Comparison of ENCODE assay signal across 1 cellular context in genomic region chr19:36120092-36120983, GRCh38.
TF ChIP-seq lines count a peak whose summit lies in the region.

No MANE protein-coding gene starts in this region.

TF ChIP-seq in HepG2, 621 proteins besides CTCF, POLR2A, EP300 and RAD21 (continued from another document and continues in another):
- no peak for TF ChIP-seq AFF4 (CRISPR knock-in tag; IDR thresholded peaks at IDR 0.05)
- TF ChIP-seq ZNF567 (CRISPR knock-in tag; IDR thresholded peaks at IDR 0.05; ENCODE audit: borderline replicate concordance) = no peak
- TF ChIP-seq ZBTB20 (CRISPR knock-in tag; IDR thresholded peaks at IDR 0.05; ENCODE audit: borderline replicate concordance, low read depth) = no peak
- TF ChIP-seq ZSCAN22 (CRISPR knock-in tag; IDR thresholded peaks at IDR 0.05) = peak; percentile 91
- no peak for TF ChIP-seq CBX2 (IDR thresholded peaks at IDR 0.05; ENCODE audit: low read depth, low read length)
- no peak for TF ChIP-seq CBX2 (CRISPR knock-in tag; IDR thresholded peaks at IDR 0.05; ENCODE audit: low read depth)
- TF ChIP-seq THAP9 (CRISPR knock-in tag; IDR thresholded peaks at IDR 0.05; ENCODE audit: borderline replicate concordance) = no peak
- no peak for TF ChIP-seq ZBTB44 (CRISPR knock-in tag; IDR thresholded peaks at IDR 0.05)
- TF ChIP-seq ZNF839 (CRISPR knock-in tag; IDR thresholded peaks at IDR 0.05; ENCODE audit: borderline replicate concordance) = no peak
- no peak for TF ChIP-seq NPAS2 (CRISPR knock-in tag; IDR thresholded peaks at IDR 0.05; ENCODE audit: borderline replicate concordance)
- TF ChIP-seq SATB2 (CRISPR knock-in tag; IDR thresholded peaks at IDR 0.05) = no peak
- TF ChIP-seq ZNF468 (CRISPR knock-in tag; IDR thresholded peaks at IDR 0.05) = no peak
- TF ChIP-seq SP5 (CRISPR knock-in tag; IDR thresholded peaks at IDR 0.05; ENCODE audit: borderline replicate concordance, low read depth) = peak; percentile 36; the same call in 1 of the 2 replicates
- TF ChIP-seq GLMP (CRISPR knock-in tag; IDR thresholded peaks at IDR 0.05; ENCODE audit: borderline replicate concordance) = no peak
- TF ChIP-seq FOXO1 (CRISPR knock-in tag; IDR thresholded peaks at IDR 0.05) = peak; percentile 88
- no peak for TF ChIP-seq ZNF234 (CRISPR knock-in tag; conservative IDR thresholded peaks at IDR 0.05)
- TF ChIP-seq HIVEP1 (CRISPR knock-in tag; IDR thresholded peaks at IDR 0.05) = peak; percentile 75
- TF ChIP-seq CHD4 (IDR thresholded peaks at IDR 0.05; ENCODE audit: borderline replicate concordance, low read length) = no peak
- peak in 1 of 2 experiments; percentile 47; a peak in 1 of 4 replicates for TF ChIP-seq REST (IDR thresholded peaks at IDR 0.05; ENCODE audit: borderline replicate concordance in 1 of 2, low read depth in 1 of 2, low read length in 2 of 2)
- TF ChIP-seq PBX3 (CRISPR knock-in tag; IDR thresholded peaks at IDR 0.05; ENCODE audit: borderline replicate concordance) = no peak
- TF ChIP-seq GMEB2 (CRISPR knock-in tag; IDR thresholded peaks at IDR 0.05; ENCODE audit: low read depth) = no peak
- TF ChIP-seq HES4 (CRISPR knock-in tag; IDR thresholded peaks at IDR 0.05; ENCODE audit: borderline replicate concordance) = no peak
- TF ChIP-seq ZNF557 (CRISPR knock-in tag; IDR thresholded peaks at IDR 0.05) = no peak
- TF ChIP-seq ZNF737 (CRISPR knock-in tag; IDR thresholded peaks at IDR 0.05; ENCODE audit: borderline replicate concordance) = no peak
- TF ChIP-seq ZNF280B (CRISPR knock-in tag; IDR thresholded peaks at IDR 0.05; ENCODE audit: borderline replicate concordance) = no peak
- peak; percentile 41; the same call in 1 of the 2 replicates for TF ChIP-seq ZC3H13 (CRISPR knock-in tag; IDR thresholded peaks at IDR 0.05)
- peak; percentile 73 for TF ChIP-seq CREM (IDR thresholded peaks at IDR 0.05)
- no peak for TF ChIP-seq CREM (CRISPR knock-in tag; IDR thresholded peaks at IDR 0.05)
- no peak for TF ChIP-seq MBD4 (IDR thresholded peaks at IDR 0.05; ENCODE audit: borderline replicate concordance, low read length)
- peak; percentile 80 for TF ChIP-seq MNT (IDR thresholded peaks at IDR 0.05)
- TF ChIP-seq FOSL1 (CRISPR knock-in tag; IDR thresholded peaks at IDR 0.05; ENCODE audit: borderline replicate concordance) = no peak
- TF ChIP-seq ZNF639 (CRISPR knock-in tag; conservative IDR thresholded peaks at IDR 0.05) = no peak
- no peak for TF ChIP-seq ZNF841 (CRISPR knock-in tag; IDR thresholded peaks at IDR 0.05; ENCODE audit: borderline replicate concordance)
- 0 out of 2 replicates have a peak, but pooled peaks have one; percentile 36 for TF ChIP-seq ZNF275 (CRISPR knock-in tag; IDR thresholded peaks at IDR 0.05; ENCODE audit: borderline replicate concordance)
